Comparison of ENCODE assay signal across 10 cellular contexts in genomic region chr13:50650936-50651638, GRCh38.
DNase-seq lines count a peak whose midpoint lies in the region; ATAC-seq and TF ChIP-seq lines count a peak whose summit lies in the region.
"Had no signal": no experiment of that assay in that cellular context is flagged by ENCODE, and none has a peak within 500 bp of the region (broad histone marks: within the 10 kb centered on the region; RNA-seq: fewer than 3 reads in every experiment).

No MANE protein-coding gene starts in this region.

- no peaks in the 10 kb centered on the region for H3K27me3 ChIP-seq in GM23248 (replicated peaks; ENCODE audit: insufficient read depth)

- H3K79me2 ChIP-seq in GM23248 (ENCODE audit: insufficient read depth), result no peaks in the 10 kb centered on the region

- H3K9me3 Mint-ChIP-seq in memory B cell (peaks cover 1% of the 10 kb centered on the region), WTC11 (no peaks in the 10 kb centered on the region)
- H3K9me3 Mint-ChIP-seq: CD8-positive, alpha-beta T cell had no signal

- WGBS in GM23248 (ENCODE audit: low coverage in 1 of 2, low lambda C conversion rate in 2 of 2, missing lambda C conversion rate in 2 of 2), 2 experiments, result 47 to 57% methylated on average over 6 of the region's 6 CpGs

- no peaks in the 10 kb centered on the region for H3K9me2 ChIP-seq in GM23248 (ENCODE audit: insufficient read depth)

- H3K4me3 ChIP-seq in GM23248, result no peak overlapping the region

- in situ Hi-C loops in GM23248 (cut with MboI), result no loop called here

- no peak for TF ChIP-seq CTCF in WTC11 (IDR thresholded peaks at IDR 0.05)

- H3K27me3 Mint-ChIP-seq in memory B cell (no peaks in the 10 kb centered on the region), WTC11 (ENCODE audit: low read depth) (no peaks in the 10 kb centered on the region)

- H3K4me1 Mint-ChIP-seq in memory B cell (peaks cover 18% of the 10 kb centered on the region), WTC11 (peaks cover 2% of the 10 kb centered on the region; the same call in 1 of the 2 replicates)

- no peak overlapping the region for H3K27ac ChIP-seq in GM23248

- no peaks in the 10 kb centered on the region for H3F3A ChIP-seq in GM23248 (ENCODE audit: insufficient read depth)

- POLR2A ChIA-PET in WTC11 (lab: Charles Lee), result interaction anchor here (0.6 kb wide), 2 partner anchors 15 to 754 kb away, joined by 3 to 4 read pairs; no protein-coding TSS in a partner anchor

- DNase-seq in COR-L47 (lab: John Stamatoyannopoulos, UW) (peak; percentile 7), GM23248 (peak; percentile 19), SW480 (ENCODE audit: low spot score) (peak; percentile 2), memory B cell (ENCODE audit: low spot score in 2 of 2) (no peak), WTC11 (ENCODE audit: low spot score) (no peak), SIG-M5 treated with dmso at 0.1 percent for 504 hours (lab: John Stamatoyannopoulos, UW; ENCODE audit: unreplicated experiment) (no peak), midbrain (lab: John Stamatoyannopoulos, UW) (no peak)
- DNase-seq: CD8-positive, alpha-beta T cell; T1000 had no signal

- H3K4me2 ChIP-seq in GM23248 (ENCODE audit: unreplicated experiment), result no peak overlapping the region

- H3K27ac Mint-ChIP-seq in memory B cell, result peak overlapping the region; percentile 28
- H3K27ac Mint-ChIP-seq in WTC11, result no peak overlapping the region
- H3K27ac Mint-ChIP-seq: CD8-positive, alpha-beta T cell had no signal

- H3K4me1 ChIP-seq in GM23248 (ENCODE audit: insufficient read depth), result no peaks in the 10 kb centered on the region; the same call in 1 of the 2 replicates

- H3K36me3 ChIP-seq in GM23248 (ENCODE audit: low read depth), result no peaks in the 10 kb centered on the region

- no peaks in the 10 kb centered on the region for H4K20me1 ChIP-seq in GM23248 (ENCODE audit: insufficient read depth)

- H3K36me3 Mint-ChIP-seq in memory B cell, result no peaks in the 10 kb centered on the region
- H3K36me3 Mint-ChIP-seq in WTC11, result no peaks in the 10 kb centered on the region
- H3K36me3 Mint-ChIP-seq: CD8-positive, alpha-beta T cell had no signal

- peak overlapping the region; percentile 18; the same call in 1 of the 2 replicates for H2AFZ ChIP-seq in GM23248

- H3K9ac ChIP-seq in GM23248, result no peak overlapping the region

- H3K9me3 ChIP-seq in GM23248 (ENCODE audit: low read depth), result no peaks in the 10 kb centered on the region

- peak; percentile 42 for ATAC-seq in memory B cell (ENCODE audit: low read depth)
- no peak for ATAC-seq in HG03521 (IDR thresholded peaks at IDR 0.05; ENCODE audit: unreplicated experiment)
- ATAC-seq in WTC11, result no peak
- ATAC-seq: CD8-positive, alpha-beta T cell had no signal

- H3K4me3 Mint-ChIP-seq in memory B cell, result peak overlapping the region; percentile 45
- no peak overlapping the region for H3K4me3 Mint-ChIP-seq in WTC11
- H3K4me3 Mint-ChIP-seq: CD8-positive, alpha-beta T cell had no signal

- CTCF ChIA-PET in WTC11 (lab: Charles Lee), result interaction anchor here (1.3 kb wide), 1 partner anchor 150 kb away, joined by 4 read pairs; no protein-coding TSS in a partner anchor

TF ChIP-seq in WTC11, 78 proteins besides CTCF, POLR2A, EP300 and RAD21 (continues in another document):
- TF ChIP-seq ATF2 (CRISPR knock-in tag; IDR thresholded peaks at IDR 0.05; ENCODE audit: borderline replicate concordance, low read depth) (no peak), E2F4 (CRISPR knock-in tag; IDR thresholded peaks at IDR 0.05; ENCODE audit: borderline replicate concordance, low read depth) (no peak), OVOL2 (CRISPR knock-in tag; IDR thresholded peaks at IDR 0.05; ENCODE audit: borderline replicate concordance) (no peak), RELA (CRISPR knock-in tag; IDR thresholded peaks at IDR 0.05; ENCODE audit: borderline replicate concordance) (no peak), CREB1 (CRISPR knock-in tag; IDR thresholded peaks at IDR 0.05) (no peak), ETV6 (CRISPR knock-in tag; IDR thresholded peaks at IDR 0.05) (no peak), SMAD3 (CRISPR knock-in tag; IDR thresholded peaks at IDR 0.05; ENCODE audit: borderline replicate concordance) (no peak), E2F1 (CRISPR knock-in tag; IDR thresholded peaks at IDR 0.05) (no peak), ZBTB43 (CRISPR knock-in tag; IDR thresholded peaks at IDR 0.05) (no peak), ZNF416 (CRISPR knock-in tag; IDR thresholded peaks at IDR 0.05) (no peak), ATF1 (CRISPR knock-in tag; IDR thresholded peaks at IDR 0.05) (no peak)
- TF ChIP-seq, protein P1, sequence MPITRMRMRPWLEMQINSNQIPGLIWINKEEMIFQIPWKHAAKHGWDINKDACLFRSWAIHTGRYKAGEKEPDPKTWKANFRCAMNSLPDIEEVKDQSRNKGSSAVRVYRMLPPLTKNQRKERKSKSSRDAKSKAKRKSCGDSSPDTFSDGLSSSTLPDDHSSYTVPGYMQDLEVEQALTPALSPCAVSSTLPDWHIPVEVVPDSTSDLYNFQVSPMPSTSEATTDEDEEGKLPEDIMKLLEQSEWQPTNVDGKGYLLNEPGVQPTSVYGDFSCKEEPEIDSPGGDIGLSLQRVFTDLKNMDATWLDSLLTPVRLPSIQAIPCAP (CRISPR knock-in tag; IDR thresholded peaks at IDR 0.05), result no peak
- TF ChIP-seq, protein P2, sequence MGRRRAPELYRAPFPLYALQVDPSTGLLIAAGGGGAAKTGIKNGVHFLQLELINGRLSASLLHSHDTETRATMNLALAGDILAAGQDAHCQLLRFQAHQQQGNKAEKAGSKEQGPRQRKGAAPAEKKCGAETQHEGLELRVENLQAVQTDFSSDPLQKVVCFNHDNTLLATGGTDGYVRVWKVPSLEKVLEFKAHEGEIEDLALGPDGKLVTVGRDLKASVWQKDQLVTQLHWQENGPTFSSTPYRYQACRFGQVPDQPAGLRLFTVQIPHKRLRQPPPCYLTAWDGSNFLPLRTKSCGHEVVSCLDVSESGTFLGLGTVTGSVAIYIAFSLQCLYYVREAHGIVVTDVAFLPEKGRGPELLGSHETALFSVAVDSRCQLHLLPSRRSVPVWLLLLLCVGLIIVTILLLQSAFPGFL (CRISPR knock-in tag; IDR thresholded peaks at IDR 0.05; ENCODE audit: borderline replicate concordance), result no peak
- TF ChIP-seq, protein P3, sequence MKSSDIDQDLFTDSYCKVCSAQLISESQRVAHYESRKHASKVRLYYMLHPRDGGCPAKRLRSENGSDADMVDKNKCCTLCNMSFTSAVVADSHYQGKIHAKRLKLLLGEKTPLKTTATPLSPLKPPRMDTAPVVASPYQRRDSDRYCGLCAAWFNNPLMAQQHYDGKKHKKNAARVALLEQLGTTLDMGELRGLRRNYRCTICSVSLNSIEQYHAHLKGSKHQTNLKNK (CRISPR knock-in tag; IDR thresholded peaks at IDR 0.05), result no peak

Comparison
In these comparisons a context has a peak if more than half of its experiments do, and no peak if none do; other contexts are left out.
1. DNase-seq: peak in COR-L47 (single experiment), GM23248 (single experiment) and SW480 (single experiment); none in memory B cell (0 of 2), WTC11 (single experiment), SIG-M5 treated with dmso at 0.1 percent for 504 hours (single experiment) and midbrain (single experiment).